ENCODE assay signal across 1 cellular context in genomic region chr3:141659821-141660597, GRCh38.
TF ChIP-seq lines count a peak whose summit lies in the region.

No MANE protein-coding gene starts in this region.

TF ChIP-seq in HepG2, 621 proteins besides CTCF, POLR2A, EP300 and RAD21 (continued from another document and continues in another):
- no peak for TF ChIP-seq ZNF280D (CRISPR knock-in tag; IDR thresholded peaks at IDR 0.05)
- TF ChIP-seq ZBTB14 (CRISPR knock-in tag; IDR thresholded peaks at IDR 0.05): no peak
- TF ChIP-seq THAP9 (CRISPR knock-in tag; IDR thresholded peaks at IDR 0.05; ENCODE audit: borderline replicate concordance): peak; percentile 21; the same call in 1 of the 2 replicates
- TF ChIP-seq RBAK (CRISPR knock-in tag; IDR thresholded peaks at IDR 0.05): no peak
- TF ChIP-seq REL (CRISPR knock-in tag; conservative IDR thresholded peaks at IDR 0.05): no peak
- TF ChIP-seq ZNF687 (CRISPR knock-in tag; IDR thresholded peaks at IDR 0.05): peak; percentile 73
- TF ChIP-seq CHCHD3 (CRISPR knock-in tag; IDR thresholded peaks at IDR 0.05): 0 out of 2 replicates have a peak, but pooled peaks have one; percentile 67
- no peak for TF ChIP-seq KDM5A (IDR thresholded peaks at IDR 0.05; ENCODE audit: borderline replicate concordance, low read length)
- no peak for TF ChIP-seq KDM1A (CRISPR knock-in tag; IDR thresholded peaks at IDR 0.05)
- no peak for TF ChIP-seq GATA4 (IDR thresholded peaks at IDR 0.05; ENCODE audit: borderline replicate concordance, low read depth)
- TF ChIP-seq ZNF83 (CRISPR knock-in tag; IDR thresholded peaks at IDR 0.05; ENCODE audit: borderline replicate concordance): 0 out of 2 replicates have a peak, but pooled peaks have one; percentile 40
- TF ChIP-seq ZNF501 (CRISPR knock-in tag; IDR thresholded peaks at IDR 0.05): peak; percentile 61
- no peak for TF ChIP-seq ETV5 (CRISPR knock-in tag; IDR thresholded peaks at IDR 0.05; ENCODE audit: borderline replicate concordance)
- TF ChIP-seq DMAP1 (CRISPR knock-in tag; IDR thresholded peaks at IDR 0.05): no peak
- TF ChIP-seq ZNF547 (CRISPR knock-in tag; IDR thresholded peaks at IDR 0.05): 0 out of 2 replicates have a peak, but pooled peaks have one; percentile 58
- 0 out of 2 replicates have a peak, but pooled peaks have one; percentile 51 for TF ChIP-seq ZSCAN20 (CRISPR knock-in tag; IDR thresholded peaks at IDR 0.05; ENCODE audit: borderline replicate concordance)
- TF ChIP-seq, protein P1, sequence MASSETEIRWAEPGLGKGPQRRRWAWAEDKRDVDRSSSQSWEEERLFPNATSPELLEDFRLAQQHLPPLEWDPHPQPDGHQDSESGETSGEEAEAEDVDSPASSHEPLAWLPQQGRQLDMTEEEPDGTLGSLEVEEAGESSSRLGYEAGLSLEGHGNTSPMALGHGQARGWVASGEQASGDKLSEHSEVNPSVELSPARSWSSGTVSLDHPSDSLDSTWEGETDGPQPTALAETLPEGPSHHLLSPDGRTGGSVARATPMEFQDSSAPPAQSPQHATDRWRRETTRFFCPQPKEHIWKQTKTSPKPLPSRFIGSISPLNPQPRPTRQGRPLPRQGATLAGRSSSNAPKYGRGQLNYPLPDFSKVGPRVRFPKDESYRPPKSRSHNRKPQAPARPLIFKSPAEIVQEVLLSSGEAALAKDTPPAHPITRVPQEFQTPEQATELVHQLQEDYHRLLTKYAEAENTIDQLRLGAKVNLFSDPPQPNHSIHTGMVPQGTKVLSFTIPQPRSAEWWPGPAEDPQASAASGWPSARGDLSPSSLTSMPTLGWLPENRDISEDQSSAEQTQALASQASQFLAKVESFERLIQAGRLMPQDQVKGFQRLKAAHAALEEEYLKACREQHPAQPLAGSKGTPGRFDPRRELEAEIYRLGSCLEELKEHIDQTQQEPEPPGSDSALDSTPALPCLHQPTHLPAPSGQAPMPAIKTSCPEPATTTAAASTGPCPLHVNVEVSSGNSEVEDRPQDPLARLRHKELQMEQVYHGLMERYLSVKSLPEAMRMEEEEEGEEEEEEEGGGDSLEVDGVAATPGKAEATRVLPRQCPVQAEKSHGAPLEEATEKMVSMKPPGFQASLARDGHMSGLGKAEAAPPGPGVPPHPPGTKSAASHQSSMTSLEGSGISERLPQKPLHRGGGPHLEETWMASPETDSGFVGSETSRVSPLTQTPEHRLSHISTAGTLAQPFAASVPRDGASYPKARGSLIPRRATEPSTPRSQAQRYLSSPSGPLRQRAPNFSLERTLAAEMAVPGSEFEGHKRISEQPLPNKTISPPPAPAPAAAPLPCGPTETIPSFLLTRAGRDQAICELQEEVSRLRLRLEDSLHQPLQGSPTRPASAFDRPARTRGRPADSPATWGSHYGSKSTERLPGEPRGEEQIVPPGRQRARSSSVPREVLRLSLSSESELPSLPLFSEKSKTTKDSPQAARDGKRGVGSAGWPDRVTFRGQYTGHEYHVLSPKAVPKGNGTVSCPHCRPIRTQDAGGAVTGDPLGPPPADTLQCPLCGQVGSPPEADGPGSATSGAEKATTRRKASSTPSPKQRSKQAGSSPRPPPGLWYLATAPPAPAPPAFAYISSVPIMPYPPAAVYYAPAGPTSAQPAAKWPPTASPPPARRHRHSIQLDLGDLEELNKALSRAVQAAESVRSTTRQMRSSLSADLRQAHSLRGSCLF (CRISPR knock-in tag; IDR thresholded peaks at IDR 0.05; ENCODE audit: borderline replicate concordance): no peak
- no peak; the same call in 1 of the 2 replicates for TF ChIP-seq HDAC1 (CRISPR knock-in tag; IDR thresholded peaks at IDR 0.05)
- TF ChIP-seq LCORL (IDR thresholded peaks at IDR 0.05): no peak
- peak; percentile 23; the same call in 1 of the 2 replicates for TF ChIP-seq LCORL (CRISPR knock-in tag; IDR thresholded peaks at IDR 0.05)
- no peak for TF ChIP-seq ZNF230 (CRISPR knock-in tag; IDR thresholded peaks at IDR 0.05)
- TF ChIP-seq ZNF414 (CRISPR knock-in tag; IDR thresholded peaks at IDR 0.05): no peak
- TF ChIP-seq ZNF883 (CRISPR knock-in tag; IDR thresholded peaks at IDR 0.05; ENCODE audit: not compliant biosample characterization): no peak
- TF ChIP-seq, protein P2, sequence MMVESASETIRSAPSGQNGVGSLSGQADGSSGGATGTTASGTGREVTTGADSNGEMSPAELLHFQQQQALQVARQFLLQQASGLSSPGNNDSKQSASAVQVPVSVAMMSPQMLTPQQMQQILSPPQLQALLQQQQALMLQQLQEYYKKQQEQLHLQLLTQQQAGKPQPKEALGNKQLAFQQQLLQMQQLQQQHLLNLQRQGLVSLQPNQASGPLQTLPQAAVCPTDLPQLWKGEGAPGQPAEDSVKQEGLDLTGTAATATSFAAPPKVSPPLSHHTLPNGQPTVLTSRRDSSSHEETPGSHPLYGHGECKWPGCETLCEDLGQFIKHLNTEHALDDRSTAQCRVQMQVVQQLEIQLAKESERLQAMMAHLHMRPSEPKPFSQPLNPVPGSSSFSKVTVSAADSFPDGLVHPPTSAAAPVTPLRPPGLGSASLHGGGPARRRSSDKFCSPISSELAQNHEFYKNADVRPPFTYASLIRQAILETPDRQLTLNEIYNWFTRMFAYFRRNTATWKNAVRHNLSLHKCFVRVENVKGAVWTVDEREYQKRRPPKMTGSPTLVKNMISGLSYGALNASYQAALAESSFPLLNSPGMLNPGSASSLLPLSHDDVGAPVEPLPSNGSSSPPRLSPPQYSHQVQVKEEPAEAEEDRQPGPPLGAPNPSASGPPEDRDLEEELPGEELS (CRISPR knock-in tag; IDR thresholded peaks at IDR 0.05): 0 out of 2 replicates have a peak, but pooled peaks have one; percentile 19
- no peak for TF ChIP-seq ETV6 (CRISPR knock-in tag; conservative IDR thresholded peaks at IDR 0.05)
- 0 out of 2 replicates have a peak, but pooled peaks have one; percentile 46 for TF ChIP-seq TFDP1 (CRISPR knock-in tag; IDR thresholded peaks at IDR 0.05; ENCODE audit: borderline replicate concordance)
- no peak for TF ChIP-seq MBNL3 (CRISPR knock-in tag; conservative IDR thresholded peaks at IDR 0.05)
- 0 out of 2 replicates have a peak, but pooled peaks have one; percentile 19 for TF ChIP-seq PITX1 (CRISPR knock-in tag; IDR thresholded peaks at IDR 0.05)
- TF ChIP-seq PTBP1 (IDR thresholded peaks at IDR 0.05; ENCODE audit: low read depth, low read length, poor library complexity, severe bottlenecking): peak; percentile 81
- TF ChIP-seq HOXA3 (CRISPR knock-in tag; IDR thresholded peaks at IDR 0.05): 0 out of 2 replicates have a peak, but pooled peaks have one; percentile 21
- no peak for TF ChIP-seq HMG20B (CRISPR knock-in tag; conservative IDR thresholded peaks at IDR 0.05)
- no peak for TF ChIP-seq HOXA9 (CRISPR knock-in tag; IDR thresholded peaks at IDR 0.05; ENCODE audit: borderline replicate concordance)
- TF ChIP-seq, protein P3, sequence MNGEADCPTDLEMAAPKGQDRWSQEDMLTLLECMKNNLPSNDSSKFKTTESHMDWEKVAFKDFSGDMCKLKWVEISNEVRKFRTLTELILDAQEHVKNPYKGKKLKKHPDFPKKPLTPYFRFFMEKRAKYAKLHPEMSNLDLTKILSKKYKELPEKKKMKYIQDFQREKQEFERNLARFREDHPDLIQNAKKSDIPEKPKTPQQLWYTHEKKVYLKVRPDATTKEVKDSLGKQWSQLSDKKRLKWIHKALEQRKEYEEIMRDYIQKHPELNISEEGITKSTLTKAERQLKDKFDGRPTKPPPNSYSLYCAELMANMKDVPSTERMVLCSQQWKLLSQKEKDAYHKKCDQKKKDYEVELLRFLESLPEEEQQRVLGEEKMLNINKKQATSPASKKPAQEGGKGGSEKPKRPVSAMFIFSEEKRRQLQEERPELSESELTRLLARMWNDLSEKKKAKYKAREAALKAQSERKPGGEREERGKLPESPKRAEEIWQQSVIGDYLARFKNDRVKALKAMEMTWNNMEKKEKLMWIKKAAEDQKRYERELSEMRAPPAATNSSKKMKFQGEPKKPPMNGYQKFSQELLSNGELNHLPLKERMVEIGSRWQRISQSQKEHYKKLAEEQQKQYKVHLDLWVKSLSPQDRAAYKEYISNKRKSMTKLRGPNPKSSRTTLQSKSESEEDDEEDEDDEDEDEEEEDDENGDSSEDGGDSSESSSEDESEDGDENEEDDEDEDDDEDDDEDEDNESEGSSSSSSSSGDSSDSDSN (CRISPR knock-in tag; IDR thresholded peaks at IDR 0.05): peak; percentile 78
- no peak for TF ChIP-seq SMC3 (IDR thresholded peaks at IDR 0.05; ENCODE audit: low read length)
